ENCODE assay signal across 18 cellular contexts in the genomic region with DNA sequence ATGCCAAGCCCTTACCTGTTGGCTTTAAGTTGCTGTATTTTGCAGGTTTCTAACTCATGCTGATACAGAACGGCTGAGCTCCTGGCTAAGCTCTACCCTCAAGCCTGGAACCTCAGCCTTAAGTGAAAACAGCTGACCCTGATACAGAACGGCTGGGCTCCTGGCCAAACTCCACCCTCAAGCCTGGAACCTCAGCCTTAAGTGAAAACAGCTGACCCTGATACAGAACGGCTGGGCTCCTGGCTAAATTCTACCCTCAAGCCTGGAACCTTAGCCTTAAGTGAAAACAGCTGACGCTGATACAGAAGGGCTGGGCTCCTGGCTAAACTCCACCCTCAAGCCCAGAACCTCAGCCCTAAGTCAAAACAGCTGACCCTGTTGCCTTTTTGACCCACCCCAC. TPM values are rescaled to one million over a fixed set of nuclear protein-coding genes. Genes with fewer than 3 reads are reported as not detected.
DNase-seq lines count a peak whose midpoint lies in the region; ATAC-seq and TF ChIP-seq lines count a peak whose summit lies in the region.
"Had no signal": no experiment of that assay in that cellular context is flagged by ENCODE, and none has a peak within 500 bp of the region (broad histone marks: within the 10 kb centered on the region; RNA-seq: fewer than 3 reads in every experiment).

No MANE protein-coding gene starts in this region.

- ATAC-seq in sciatic nerve: peak; percentile 62
- ATAC-seq in left colon: no peak
- ATAC-seq: body of pancreas, GM12878, GM23338 had no signal

- H3K36me3 ChIP-seq in SK-N-MC (ENCODE audit: insufficient read depth, low read length) (no peaks in the 10 kb centered on the region), mammary epithelial cell (ENCODE audit: insufficient read depth, low read length) (no peaks in the 10 kb centered on the region)
- H3K36me3 ChIP-seq: neural progenitor cell, right lobe of liver, thoracic aorta had no signal

- no peak overlapping the region for H2AFZ ChIP-seq in mammary epithelial cell (ENCODE audit: low read depth, low read length)
- H2AFZ ChIP-seq: neural progenitor cell had no signal

- peak; percentile 56 for DNase-seq in HFF-Myc (ENCODE audit: extremely low read depth, low read depth)
- no peak for DNase-seq in SK-N-MC (ENCODE audit: low read depth, low spot score)
- DNase-seq in fibroblast of peridontal ligament (ENCODE audit: extremely low read depth): peak; percentile 12
- DNase-seq in sciatic nerve (ENCODE audit: low spot score): no peak
- no peak for DNase-seq in left colon
- no peak for DNase-seq in mammary epithelial cell
- no peak for DNase-seq in NCI-H1092 (lab: John Stamatoyannopoulos, UW)
- DNase-seq: activated CD4-positive, CD25-positive, alpha-beta regulatory T cell treated with anti-CD3 and anti-CD28 coated beads, Interleukin-2, amount 50 U/mL, for 72 hours; activated gamma-delta T cell treated with Interleukin-2 at 50 U/mL for 16 hours; mesendoderm; NCI-H748 treated with DMSO at 0.1 percent for 48 hours; stimulated activated CD4-positive, alpha-beta T cell treated with anti-CD3 and anti-CD28 coated beads, Interleukin-4, amount 100 ng/mL, for 4 hours had no signal

- 60% methylated on average over 3 of the region's 4 CpGs for WGBS in mammary epithelial cell (ENCODE audit: low coverage, missing lambda C conversion rate)

- H3K9me3 ChIP-seq in SK-N-MC (ENCODE audit: low read depth, low read length) (peaks cover under 1% of the 10 kb centered on the region; the same call in 1 of the 2 replicates), mammary epithelial cell (replicated peaks; ENCODE audit: insufficient read depth, low read length) (no peaks in the 10 kb centered on the region)
- H3K9me3 ChIP-seq: body of pancreas, right lobe of liver, thoracic aorta had no signal

- no peaks in the 10 kb centered on the region for H4K20me1 ChIP-seq in mammary epithelial cell (ENCODE audit: insufficient read depth, low read length)

- CTCF ChIA-PET in mammary epithelial cell (lab: Charles Lee; ENCODE audit: low non-redundant PET): no interaction called here

- in situ Hi-C loops in mammary epithelial cell (cut with MboI; ENCODE audit: low sequenced_read_pairs in 2 of 2): no loop called here

- no TSS peak for BruUV-seq in mammary epithelial cell (replicated peaks; lab: Mats Ljungman, UMichigan)

- H3K4me3 ChIP-seq in HFF-Myc (replicated peaks; ENCODE audit: low read depth, low read length): no peak overlapping the region
- H3K4me3 ChIP-seq in SK-N-MC: peak overlapping the region; percentile 79
- no peak overlapping the region for H3K4me3 ChIP-seq in mammary epithelial cell (replicated peaks in 1 of 3; ENCODE audit: insufficient read depth in 1 of 3, low read depth in 2 of 3, low read length in 3 of 3)
- H3K4me3 ChIP-seq: body of pancreas, GM12878, GM23338, neural progenitor cell, right lobe of liver, thoracic aorta had no signal

- no peaks in the 10 kb centered on the region for H3K4me1 ChIP-seq in mammary epithelial cell (ENCODE audit: insufficient read depth, low read length)
- H3K4me1 ChIP-seq: body of pancreas, neural progenitor cell, right lobe of liver had no signal

- intact Hi-C loops in sciatic nerve (cut with DNase I) (no loop called here), left colon (cut with DNase I, micrococcal nuclease) (no loop called here), mammary epithelial cell (cut with micrococcal nuclease) (no loop called here)

- dilution Hi-C loops in mammary epithelial cell (cut with HindIII; ENCODE audit: low sequenced_read_pairs): loop anchor here (5.0 kb wide), 1 partner anchor 60 kb away; no protein-coding TSS in a partner anchor

- H3K27me3 ChIP-seq in mammary epithelial cell (ENCODE audit: insufficient read depth, low read length): no peaks in the 10 kb centered on the region
- H3K27me3 ChIP-seq: body of pancreas, neural progenitor cell, right lobe of liver had no signal

- H3K27ac ChIP-seq in SK-N-MC: peak overlapping the region; percentile 97
- no peak overlapping the region for H3K27ac ChIP-seq in mammary epithelial cell (ENCODE audit: insufficient read depth, low read depth, low read length)
- H3K27ac ChIP-seq: body of pancreas, neural progenitor cell, right lobe of liver, thoracic aorta had no signal

- H3K9ac ChIP-seq in SK-N-MC (ENCODE audit: insufficient read length) (no peak overlapping the region), mammary epithelial cell (ENCODE audit: insufficient read depth, low read length) (no peak overlapping the region)
- H3K9ac ChIP-seq: neural progenitor cell had no signal

- TF ChIP-seq CTCF in HFF-Myc (IDR thresholded peaks at IDR 0.05; ENCODE audit: low read depth, low read length, missing control alignments) (no peak), mammary epithelial cell (conservative IDR thresholded peaks at IDR 0.05 in 1 of 2, IDR thresholded peaks at IDR 0.05 in 1 of 2; ENCODE audit: extremely low read depth in 1 of 2, insufficient read depth in 1 of 2, low read depth in 1 of 2, low read length in 2 of 2) (no peak)

- no peak overlapping the region for H3K4me2 ChIP-seq in mammary epithelial cell (ENCODE audit: insufficient read depth, low read depth, low read length)
- H3K4me2 ChIP-seq: neural progenitor cell had no signal

- no peaks in the 10 kb centered on the region for H3K79me2 ChIP-seq in mammary epithelial cell (ENCODE audit: insufficient read depth, low read length)

RNA-seq across cellular contexts. Expression of a gene that starts 17.6 kb away (rescaled TPM):
- total RNA-seq in sciatic nerve (0.71 TPM), left colon (1 to 10 TPM in 1 of 2 donors, under 1 TPM in 1; 0.40 to 1.3 TPM), mammary epithelial cell (under 1 TPM; 0.17 to 0.42 TPM)
- 5.7 TPM for polyA plus RNA-seq in mammary epithelial cell
- polyA minus RNA-seq in mammary epithelial cell: 0.88 TPM
- total RNA-seq: GM12878 had no signal

Comparison
In these comparisons a context has a peak if more than half of its experiments do, and no peak if none do; other contexts are left out.
1. DNase-seq: peak in HFF-Myc (single experiment) and fibroblast of peridontal ligament (single experiment); none in SK-N-MC (single experiment), sciatic nerve (single experiment), left colon (0 of 2), mammary epithelial cell (single experiment) and NCI-H1092 (single experiment).